23 cellular contexts compared by ENCODE assay signal in genomic region chr17:18234853-18235380, GRCh38. TPM values are rescaled to one million over a fixed set of nuclear protein-coding genes. Genes with fewer than 3 reads are reported as not detected.
DNase-seq lines count a peak whose midpoint lies in the region; ATAC-seq and TF ChIP-seq lines count a peak whose summit lies in the region.
"Had no signal": no experiment of that assay in that cellular context is flagged by ENCODE, and none has a peak within 500 bp of the region (broad histone marks: within the 10 kb centered on the region; RNA-seq: fewer than 3 reads in every experiment).

No MANE protein-coding gene starts in this region.

- peaks cover 9% of the 10 kb centered on the region for H3K36me3 Mint-ChIP-seq in activated CD4-positive, alpha-beta T cell treated with anti-CD3 and anti-CD28 coated beads for 36 hours (ENCODE audit: low read depth)
- H3K36me3 Mint-ChIP-seq in naive thymus-derived CD8-positive, alpha-beta T cell, result peaks cover 0 to 20% (median 0%) of the 10 kb centered on the region in 3 donors

- peaks cover 13% of the 10 kb centered on the region for H3K4me1 ChIP-seq in RWPE2 (ENCODE audit: insufficient read depth, poor library complexity, severe bottlenecking)
- peaks cover 18% of the 10 kb centered on the region for H3K4me1 ChIP-seq in smooth muscle cell (ENCODE audit: low read depth)
- H3K4me1 ChIP-seq: transverse colon had no signal

- TF ChIP-seq CTCF in RWPE2 (IDR thresholded peaks at IDR 0.05; ENCODE audit: poor library complexity, severe bottlenecking), result no peak
- TF ChIP-seq CTCF in smooth muscle cell (IDR thresholded peaks at IDR 0.05; ENCODE audit: borderline replicate concordance, insufficient read depth, poor library complexity, severe bottlenecking), result no peak

- H3K4me3 Mint-ChIP-seq in activated CD4-positive, alpha-beta T cell treated with anti-CD3 and anti-CD28 coated beads for 36 hours, result no peak overlapping the region
- H3K4me3 Mint-ChIP-seq in naive thymus-derived CD8-positive, alpha-beta T cell, result no peak overlapping the region
- H3K4me3 Mint-ChIP-seq: CD8-positive, alpha-beta memory T cell; mesothelial cell of epicardium; nephron progenitor cell; stimulated activated naive B cell treated with anti-CD40 and anti-IgM and Interleukin-4, amounts not matched to agents 10 μg/mL and 1 μg/mL and 100 μg/mL, for 72 hours; T-cell had no signal

- H3K4me3 ChIP-seq in RWPE2 (ENCODE audit: severe bottlenecking), result no peak overlapping the region
- H3K4me3 ChIP-seq in smooth muscle cell, result no peak overlapping the region
- H3K4me3 ChIP-seq: heart right ventricle, transverse colon had no signal

- H3K27ac ChIP-seq in RWPE2 (ENCODE audit: poor library complexity, severe bottlenecking) (peak overlapping the region; percentile 89), epithelial cell of prostate (peak overlapping the region; percentile 88), smooth muscle cell (ENCODE audit: low read depth) (peak overlapping the region; percentile 19)
- H3K27ac ChIP-seq: heart right ventricle, transverse colon had no signal

- H3K27me3 ChIP-seq in RWPE2 (ENCODE audit: insufficient read depth, poor library complexity, severe bottlenecking) (no peaks in the 10 kb centered on the region), smooth muscle cell (ENCODE audit: low read depth) (no peaks in the 10 kb centered on the region)
- H3K27me3 ChIP-seq: heart right ventricle, transverse colon had no signal

- CTCF ChIA-PET in activated CD4-positive, alpha-beta T cell treated with anti-CD3 and anti-CD28 coated beads for 36 hours (lab: Charles Lee), result no interaction called here

- no peaks in the 10 kb centered on the region for H3F3A ChIP-seq in smooth muscle cell (ENCODE audit: low read depth)

- no peak overlapping the region for H3K4me2 ChIP-seq in smooth muscle cell

- H3K36me3 ChIP-seq in RWPE2 (ENCODE audit: low read depth) (peaks cover 22% of the 10 kb centered on the region), smooth muscle cell (ENCODE audit: low read depth) (no peaks in the 10 kb centered on the region)
- H3K36me3 ChIP-seq: transverse colon had no signal

- POLR2A ChIA-PET in activated CD4-positive, alpha-beta T cell treated with anti-CD3 and anti-CD28 coated beads for 36 hours (lab: Charles Lee), result no interaction called here
- POLR2A ChIA-PET in naive thymus-derived CD8-positive, alpha-beta T cell (lab: Charles Lee), result no interaction called here

- H4K20me1 ChIP-seq in smooth muscle cell (ENCODE audit: low read depth), result peaks cover 42% of the 10 kb centered on the region

- no peaks in the 10 kb centered on the region for H3K9me3 Mint-ChIP-seq in activated CD4-positive, alpha-beta T cell treated with anti-CD3 and anti-CD28 coated beads for 36 hours (ENCODE audit: low read depth)
- H3K9me3 Mint-ChIP-seq in naive thymus-derived CD8-positive, alpha-beta T cell, result no peaks in the 10 kb centered on the region
- H3K9me3 Mint-ChIP-seq: CD8-positive, alpha-beta memory T cell; mesothelial cell of epicardium; nephron progenitor cell; stimulated activated naive B cell treated with anti-CD40 and anti-IgM and Interleukin-4, amounts not matched to agents 10 μg/mL and 1 μg/mL and 100 μg/mL, for 72 hours; T-cell had no signal

- H3K79me2 ChIP-seq in smooth muscle cell (ENCODE audit: low read depth), result peaks cover 17% of the 10 kb centered on the region

- H3K27me3 Mint-ChIP-seq in activated CD4-positive, alpha-beta T cell treated with anti-CD3 and anti-CD28 coated beads for 36 hours, result no peaks in the 10 kb centered on the region
- no peaks in the 10 kb centered on the region for H3K27me3 Mint-ChIP-seq in naive thymus-derived CD8-positive, alpha-beta T cell
- H3K27me3 Mint-ChIP-seq: CD8-positive, alpha-beta memory T cell; stimulated activated naive B cell treated with anti-CD40 and anti-IgM and Interleukin-4, amounts not matched to agents 10 μg/mL and 1 μg/mL and 100 μg/mL, for 72 hours; T-cell had no signal

- H3K4me1 Mint-ChIP-seq in activated CD4-positive, alpha-beta T cell treated with anti-CD3 and anti-CD28 coated beads for 36 hours, result peaks cover 16% of the 10 kb centered on the region
- peaks cover 0 to 5% (median 2%) of the 10 kb centered on the region in 4 donors for H3K4me1 Mint-ChIP-seq in naive thymus-derived CD8-positive, alpha-beta T cell
- H3K4me1 Mint-ChIP-seq: T-cell had no signal

- intact Hi-C loops in activated CD4-positive, alpha-beta T cell treated with anti-CD3 and anti-CD28 coated beads for 36 hours (cut with DNase I, micrococcal nuclease), result no loop called here

- H3K9me3 ChIP-seq in RWPE2 (ENCODE audit: severe bottlenecking) (no peaks in the 10 kb centered on the region), smooth muscle cell (replicated peaks; ENCODE audit: low read depth) (no peaks in the 10 kb centered on the region)
- H3K9me3 ChIP-seq: heart right ventricle, transverse colon had no signal

- no peak overlapping the region for H2AFZ ChIP-seq in smooth muscle cell (ENCODE audit: low read depth)

- no peak for ATAC-seq in activated CD4-positive, alpha-beta T cell treated with anti-CD3 and anti-CD28 coated beads for 36 hours
- ATAC-seq in RWPE2 (ENCODE audit: low read depth), result no peak
- no peak for ATAC-seq in naive thymus-derived CD8-positive, alpha-beta T cell
- ATAC-seq: heart right ventricle; left lobe of liver; sciatic nerve; stimulated activated naive B cell treated with anti-CD40 and anti-IgM and Interleukin-4, amounts not matched to agents 10 μg/mL and 1 μg/mL and 100 μg/mL, for 72 hours; T-cell had no signal

- WGBS in smooth muscle cell (ENCODE audit: low lambda C conversion rate), result 98% methylated on average over 22 of the region's 22 CpGs

- no peak for DNase-seq in activated CD4-positive, alpha-beta T cell treated with anti-CD3 and anti-CD28 coated beads for 36 hours
- no peak for DNase-seq in activated CD4-positive, alpha-beta T cell treated with anti-CD3 and anti-CD28 coated beads, Interleukin-2, amount 50 U/mL, for 1 hour
- no peak for DNase-seq in RWPE2 (ENCODE audit: low spot score)
- no peak for DNase-seq in epithelial cell of prostate (ENCODE audit: low read depth, low spot score)
- DNase-seq in smooth muscle cell (lab: John Stamatoyannopoulos, UW; ENCODE audit: unreplicated experiment), result no peak
- DNase-seq in cerebellar nuclear complex (lab: John Stamatoyannopoulos, UW), result no peak
- DNase-seq in naive thymus-derived CD8-positive, alpha-beta T cell, result no peak
- no peak for DNase-seq in DMS114 treated with DMSO at 0.1 percent for 48 hours (lab: John Stamatoyannopoulos, UW; ENCODE audit: unreplicated experiment)
- DNase-seq: CD8-positive, alpha-beta memory T cell; DMS53; GDM1; H7; heart right ventricle; NCI-H187 treated with DMSO at 0.1 percent for 48 hours; nephron progenitor cell; posterior cingulate gyrus; SHP77 treated with DMSO at 0.1 percent for 48 hours; stimulated activated naive B cell treated with anti-CD40 and anti-IgM and Interleukin-4, amounts not matched to agents 10 μg/mL and 1 μg/mL and 100 μg/mL, for 72 hours; T-cell; transverse colon had no signal

- no peak overlapping the region for H3K9ac ChIP-seq in smooth muscle cell (ENCODE audit: low read depth)

- peak overlapping the region; percentile 74 for H3K27ac Mint-ChIP-seq in activated CD4-positive, alpha-beta T cell treated with anti-CD3 and anti-CD28 coated beads for 36 hours
- H3K27ac Mint-ChIP-seq in naive thymus-derived CD8-positive, alpha-beta T cell, result no peak overlapping the region
- H3K27ac Mint-ChIP-seq: mesothelial cell of epicardium; nephron progenitor cell; stimulated activated naive B cell treated with anti-CD40 and anti-IgM and Interleukin-4, amounts not matched to agents 10 μg/mL and 1 μg/mL and 100 μg/mL, for 72 hours; T-cell had no signal

RNA-seq across cellular contexts. Expression of gene LLGL1, which starts 9.5 kb away (rescaled TPM):
- 10 to 100 TPM; 17.5 to 18.4 TPM for total RNA-seq in activated CD4-positive, alpha-beta T cell treated with anti-CD3 and anti-CD28 coated beads for 36 hours
- 37.3 and 37.7 TPM in 2 replicates for total RNA-seq in smooth muscle cell
- polyA plus RNA-seq in smooth muscle cell, result 6.7 and 8.5 TPM in 2 replicates
- 10 to 100 TPM; 16.8 to 17.3 TPM for total RNA-seq in naive thymus-derived CD8-positive, alpha-beta T cell
- polyA plus RNA-seq in naive thymus-derived CD8-positive, alpha-beta T cell, result 1 to 10 TPM; 1.2 to 1.9 (median 1.5) TPM

RNA-seq across cellular contexts. Expression of gene FLII, which starts 23.6 kb away (rescaled TPM):
- total RNA-seq in activated CD4-positive, alpha-beta T cell treated with anti-CD3 and anti-CD28 coated beads for 36 hours, result 100 to 1,000 TPM; 282 to 364 TPM
- total RNA-seq in smooth muscle cell, result 132 and 149 TPM in 2 replicates
- 188 and 210 TPM in 2 replicates for polyA plus RNA-seq in smooth muscle cell
- total RNA-seq in naive thymus-derived CD8-positive, alpha-beta T cell, result 100 to 1,000 TPM; 318 to 327 TPM
- polyA plus RNA-seq in naive thymus-derived CD8-positive, alpha-beta T cell, result 100 to 1,000 TPM in 2 of 3 donors, 10 to 100 TPM in 1; 81.2 to 180 (median 100) TPM

RNA-seq across cellular contexts. Expression of gene MIEF2, which starts 25.5 kb away (rescaled TPM):
- total RNA-seq in activated CD4-positive, alpha-beta T cell treated with anti-CD3 and anti-CD28 coated beads for 36 hours, result 1 to 10 TPM; 3.3 to 5.2 TPM
- 10.4 and 12.0 TPM in 2 replicates for total RNA-seq in smooth muscle cell
- polyA plus RNA-seq in smooth muscle cell, result 13.5 and 14.3 TPM in 2 replicates
- total RNA-seq in naive thymus-derived CD8-positive, alpha-beta T cell, result 10 to 100 TPM; 16.7 to 17.4 TPM
- 10 to 100 TPM; 10.7 to 14.4 (median 10.8) TPM for polyA plus RNA-seq in naive thymus-derived CD8-positive, alpha-beta T cell

RNA-seq across cellular contexts. Expression of gene ALKBH5, which starts 51.3 kb away (rescaled TPM):
- total RNA-seq in activated CD4-positive, alpha-beta T cell treated with anti-CD3 and anti-CD28 coated beads for 36 hours, result 100 to 1,000 TPM; 163 to 168 TPM
- 93.1 and 97.9 TPM in 2 replicates for total RNA-seq in smooth muscle cell
- polyA plus RNA-seq in smooth muscle cell, result 114 and 119 TPM in 2 replicates
- 100 to 1,000 TPM; 109 to 120 TPM for total RNA-seq in naive thymus-derived CD8-positive, alpha-beta T cell
- polyA plus RNA-seq in naive thymus-derived CD8-positive, alpha-beta T cell, result 100 to 1,000 TPM; 125 to 148 (median 129) TPM

Comparison
In these comparisons a context has a peak if more than half of its experiments do, and no peak if none do; other contexts are left out.
1. H3K27ac ChIP-seq: peak in every context shown above with its lines; median percentile 89 in RWPE2; 88 in epithelial cell of prostate; 19 in smooth muscle cell.